20 cellular contexts compared by ENCODE assay signal in the genomic region with DNA sequence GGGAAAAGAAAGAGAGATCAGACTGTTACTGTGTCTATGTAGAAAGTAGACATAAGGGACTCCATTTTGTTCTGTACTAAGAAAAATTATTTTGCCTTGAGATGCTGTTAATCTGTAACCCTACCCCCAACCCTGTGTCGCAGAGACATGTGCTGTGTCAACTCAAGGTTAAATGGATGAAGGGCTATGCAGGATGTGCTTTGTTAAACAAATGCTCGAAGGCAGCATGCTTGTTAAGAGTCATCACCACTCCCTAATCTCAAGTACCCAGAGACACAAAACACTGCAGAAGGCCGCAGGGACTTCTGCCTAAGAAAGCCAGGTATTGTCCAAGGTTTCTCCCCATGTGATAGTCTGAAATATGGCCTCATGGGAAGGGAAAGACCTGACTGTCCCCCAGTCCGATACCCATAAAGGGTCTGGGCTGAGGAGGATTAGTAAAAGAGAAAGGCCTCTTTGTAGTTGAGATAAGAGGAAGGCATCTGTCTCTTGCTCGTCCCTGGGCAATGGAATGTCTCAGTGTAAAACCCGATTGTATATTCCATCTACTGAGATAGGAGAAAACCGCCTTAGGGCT. TPM values are rescaled to one million over a fixed set of nuclear protein-coding genes. Genes with fewer than 3 reads are reported as not detected.
"Had no signal": no experiment of that assay in that cellular context is flagged by ENCODE, and none has a peak within 500 bp of the region (broad histone marks: within the 10 kb centered on the region; RNA-seq: fewer than 3 reads in every experiment).

No MANE protein-coding gene starts in this region.

RNA-seq across cellular contexts. Expression of a gene that starts 30.3 kb away (rescaled TPM):
- total RNA-seq: dermis blood vessel endothelial cell; esophagus squamous epithelium; heart right ventricle; left ventricle myocardium superior; lower lobe of right lung; mesothelial cell of epicardium; mucosa of descending colon; natural killer cell treated with Interleukin-12 subunit alpha and Interleukin-12 subunit beta and Interleukin-15 and Interleukin-18, amount 100 ng/mL, for 72 hours; osteocyte; prostate gland; right atrium auricular region; sciatic nerve; stomach; subcutaneous adipose tissue; temporal lobe; thyroid gland; ureter; vagina had no signal
- polyA plus RNA-seq: heart right ventricle, immature natural killer cell, keratinocyte, stomach had no signal

RNA-seq across cellular contexts. Expression of a gene that starts 35.4 kb away (rescaled TPM):
- total RNA-seq: dermis blood vessel endothelial cell; esophagus squamous epithelium; heart right ventricle; left ventricle myocardium superior; lower lobe of right lung; mesothelial cell of epicardium; mucosa of descending colon; natural killer cell treated with Interleukin-12 subunit alpha and Interleukin-12 subunit beta and Interleukin-15 and Interleukin-18, amount 100 ng/mL, for 72 hours; osteocyte; prostate gland; right atrium auricular region; sciatic nerve; stomach; subcutaneous adipose tissue; temporal lobe; thyroid gland; ureter; vagina had no signal
- polyA plus RNA-seq: heart right ventricle, immature natural killer cell, keratinocyte, stomach had no signal

RNA-seq across cellular contexts. Expression of a gene that starts 45.7 kb away (rescaled TPM):
- total RNA-seq: dermis blood vessel endothelial cell; esophagus squamous epithelium; heart right ventricle; left ventricle myocardium superior; lower lobe of right lung; mesothelial cell of epicardium; mucosa of descending colon; natural killer cell treated with Interleukin-12 subunit alpha and Interleukin-12 subunit beta and Interleukin-15 and Interleukin-18, amount 100 ng/mL, for 72 hours; osteocyte; right atrium auricular region; sciatic nerve; stomach; subcutaneous adipose tissue; temporal lobe; thyroid gland; ureter; vagina had no signal
- polyA plus RNA-seq: heart right ventricle, immature natural killer cell, keratinocyte, stomach had no signal
